Comparison of ENCODE assay signal across 27 cellular contexts in genomic region chr14:53757732-53758131, GRCh38.
"Had no signal": no experiment of that assay in that cellular context is flagged by ENCODE, and none has a peak within 500 bp of the region (broad histone marks: within the 10 kb centered on the region; RNA-seq: fewer than 3 reads in every experiment).

No MANE protein-coding gene starts in this region.

- H3K36me3 Mint-ChIP-seq: immature natural killer cell; naive B cell; natural killer cell; stimulated activated memory B cell treated with anti-CD40 and anti-IgM and Interleukin-4, amounts not matched to agents 10 μg/mL and 1 μg/mL and 100 μg/mL, for 72 hours had no signal

- H3K4me1 Mint-ChIP-seq: immature natural killer cell; mesothelial cell of epicardium; naive B cell; natural killer cell; stimulated activated memory B cell treated with anti-CD40 and anti-IgM and Interleukin-4, amounts not matched to agents 10 μg/mL and 1 μg/mL and 100 μg/mL, for 72 hours had no signal

- ATAC-seq: left colon; left lung; lower lobe of right lung; natural killer cell; right cardiac atrium; sciatic nerve; stimulated activated memory B cell treated with anti-CD40 and anti-IgM and Interleukin-4, amounts not matched to agents 10 μg/mL and 1 μg/mL and 100 μg/mL, for 72 hours; stimulated activated naive CD8-positive, alpha-beta T cell treated with anti-CD3 and anti-CD28 coated beads, Interleukin-15, Interleukin-2, amounts not matched to agents 100 U/mL and 50 U/mL, for 24 hours had no signal

- H3K4me3 Mint-ChIP-seq: immature natural killer cell; mesothelial cell of epicardium; naive B cell; natural killer cell; stimulated activated memory B cell treated with anti-CD40 and anti-IgM and Interleukin-4, amounts not matched to agents 10 μg/mL and 1 μg/mL and 100 μg/mL, for 72 hours had no signal

- H3K9me3 ChIP-seq: ovary, testis, thyroid gland, transverse colon, upper lobe of left lung, vagina had no signal

- FAIRE-seq: islet of Langerhans, kidney had no signal

- DNase-seq: hypothalamus; immature natural killer cell; kidney; left colon; left lung; lower lobe of right lung; mammary epithelial cell; mesendoderm; naive B cell; natural killer cell; ovary; retina; right cardiac atrium; spleen; stimulated activated CD4-positive, alpha-beta T cell treated with anti-CD3 and anti-CD28 coated beads, Interleukin-4, amount 100 ng/mL, for 24 hours; stimulated activated naive CD8-positive, alpha-beta T cell treated with anti-CD3 and anti-CD28 coated beads, Interleukin-15, Interleukin-2, amounts not matched to agents 100 U/mL and 50 U/mL, for 24 hours; stomach; testis; thyroid gland; transverse colon; upper lobe of left lung had no signal

- H3K27ac Mint-ChIP-seq: immature natural killer cell; mesothelial cell of epicardium; naive B cell; natural killer cell; progenitor cell of endocrine pancreas; stimulated activated memory B cell treated with anti-CD40 and anti-IgM and Interleukin-4, amounts not matched to agents 10 μg/mL and 1 μg/mL and 100 μg/mL, for 72 hours had no signal

- H3K27me3 Mint-ChIP-seq: progenitor cell of endocrine pancreas; stimulated activated memory B cell treated with anti-CD40 and anti-IgM and Interleukin-4, amounts not matched to agents 10 μg/mL and 1 μg/mL and 100 μg/mL, for 72 hours had no signal
